8 cellular contexts compared by ENCODE assay signal in genomic region chr11:47186937-47187681, GRCh38. TPM values are rescaled to one million over a fixed set of nuclear protein-coding genes. Genes with fewer than 3 reads are reported as not detected.
DNase-seq lines count a peak whose midpoint lies in the region; ATAC-seq, FAIRE-seq and TF ChIP-seq lines count a peak whose summit lies in the region.

No MANE protein-coding gene starts in this region.

- H2BK120ac ChIP-seq in H1 (replicated peaks; ENCODE audit: low read depth, low read length), result no peak overlapping the region

- H3K27ac ChIP-seq in DND-41 (ENCODE audit: low read length) (no peak overlapping the region), HUES64 (ENCODE audit: low read depth, low read length) (peak overlapping the region; percentile 84; the same call in 1 of the 2 replicates), H1 (ENCODE audit: low read depth, low read length) (no peak overlapping the region)

- H3K4ac ChIP-seq in H1 (replicated peaks; ENCODE audit: insufficient read length, low read depth, low read length), result no peak overlapping the region

- H2BK12ac ChIP-seq in H1 (ENCODE audit: low read depth, low read length), result 0 out of 2 replicates have a peak overlapping the region, but pooled peaks have one; percentile 23

- no peak overlapping the region for H4K8ac ChIP-seq in H1 (ENCODE audit: extremely low read depth, insufficient read depth, low read length)

- no peak overlapping the region for H2AK5ac ChIP-seq in H1 (ENCODE audit: low read depth, low read length)

- peak overlapping the region; percentile 69 for H4K91ac ChIP-seq in H1 (replicated peaks; ENCODE audit: insufficient read length, low read length)

- no peak for FAIRE-seq in H1 (lab: Jason Lieb, UNC)

- H3K27me3 Mint-ChIP-seq in memory B cell, result peaks cover 10% of the 10 kb centered on the region

- TF ChIP-seq POLR2A in H1 (IDR thresholded peaks at IDR 0.05; ENCODE audit: control extremely low read depth in 1 of 2, low read depth in 2 of 2, low read length in 2 of 2), result peak in 1 of 2 experiments; percentile 9; a peak in 2 of 3 replicates

- H2BK5ac ChIP-seq in H1 (ENCODE audit: low read depth, low read length), result no peak overlapping the region

- no peaks in the 10 kb centered on the region for H3K9me3 ChIP-seq in DND-41 (ENCODE audit: insufficient read depth, low read length, severe bottlenecking)
- H3K9me3 ChIP-seq in HUES64 (ENCODE audit: insufficient read depth, low read depth, low read length), result no peaks in the 10 kb centered on the region
- no peaks in the 10 kb centered on the region for H3K9me3 ChIP-seq in H1 (ENCODE audit: insufficient read depth in 2 of 2, low read depth in 1 of 2, low read length in 1 of 2)

- TF ChIP-seq CTCF in DND-41 (IDR thresholded peaks at IDR 0.05; ENCODE audit: borderline replicate concordance, extremely low read depth, low read length, poor library complexity, severe bottlenecking) (no peak), H1 (IDR thresholded peaks at IDR 0.05; ENCODE audit: control extremely low read depth in 1 of 3, insufficient read depth in 1 of 3, low read depth in 1 of 3, low read length in 3 of 3) (no peak)

- no peak overlapping the region for H3K9ac ChIP-seq in DND-41 (ENCODE audit: low read depth, low read length)
- peak overlapping the region; percentile 80 for H3K9ac ChIP-seq in HUES64 (ENCODE audit: low read depth, low read length)
- peak overlapping the region in 1 of 4 experiments; percentile 56; a peak in 3 of 7 replicates for H3K9ac ChIP-seq in H1 (replicated peaks in 1 of 4; ENCODE audit: extremely low read depth in 1 of 4, low read depth in 3 of 4, low read length in 3 of 4)

- TF ChIP-seq EP300 in H1 (IDR thresholded peaks at IDR 0.05; ENCODE audit: borderline replicate concordance in 1 of 2, low read depth in 2 of 2, low read length in 2 of 2), result no peak

- H3K4me1 ChIP-seq in DND-41 (ENCODE audit: insufficient read depth, low read length), result peaks cover 22% of the 10 kb centered on the region
- H3K4me1 ChIP-seq in HUES64 (ENCODE audit: insufficient read depth, low read length), result peaks cover 5% of the 10 kb centered on the region; the same call in 1 of the 2 replicates
- H3K4me1 ChIP-seq in H1 (replicated peaks in 1 of 4; ENCODE audit: control insufficient read depth in 3 of 4, insufficient read depth in 4 of 4, low read length in 3 of 4), result peaks cover 0 to 8% (median 6%) of the 10 kb centered on the region in 4 experiments; a peak in 5 of 7 replicates

- H3K23ac ChIP-seq in H1 (ENCODE audit: insufficient read length), result no peak overlapping the region

- no peak overlapping the region for H2BK15ac ChIP-seq in H1 (ENCODE audit: low read length)

- peaks cover 3% of the 10 kb centered on the region; the same call in 1 of the 2 replicates for H3K79me1 ChIP-seq in H1 (ENCODE audit: low read depth, low read length)

- ATAC-seq in DND-41 (ENCODE audit: insufficient read depth, low read depth) (0 out of 3 replicates have a peak, but pooled peaks have one; percentile 8), memory B cell (ENCODE audit: low read depth) (peak; percentile 74)

- H3K79me2 ChIP-seq in DND-41 (ENCODE audit: insufficient read depth, low read length) (no peaks in the 10 kb centered on the region), H1 (ENCODE audit: control insufficient read depth in 1 of 2, insufficient read depth in 2 of 2, low read length in 2 of 2) (peaks cover 0 to 16% of the 10 kb centered on the region in 2 experiments; a peak in 3 of 4 replicates)

- CTCF ChIA-PET in H1 (lab: Charles Lee; ENCODE audit: partially characterized antibody), result interaction anchor here (0.7 to 16.6 kb wide), 10 partner anchors 9 to 375 kb away, joined by 3 to 247 read pairs (median 4); partner anchors contain the start of genes ARFGAP2 and DDB2

- WGBS in HUES64, result under 1% methylated on average over 52 of the region's 53 CpGs
- WGBS in H1 (ENCODE audit: extremely low coverage in 1 of 2, insufficient coverage in 1 of 2, insufficient read length in 1 of 2, insufficient replicate concordance in 2 of 2, low coverage in 1 of 2, low lambda C conversion rate in 2 of 2, missing lambda C conversion rate in 1 of 2), 2 experiments, result 2% methylated on average over 48 of the region's 53 CpGs; no CpG with 5 or more reads in 1 of the 2 experiments

- peak overlapping the region; percentile 23 for H4K5ac ChIP-seq in H1 (ENCODE audit: insufficient read length, low read depth, low read length)

- TF ChIP-seq RAD21 in H1 (IDR thresholded peaks at IDR 0.05 in 1 of 2, conservative IDR thresholded peaks at IDR 0.05 in 1 of 2; ENCODE audit: low read depth in 2 of 2, low read length in 2 of 2), result no peak

- peak overlapping the region; percentile 87 for H3K18ac ChIP-seq in H1 (ENCODE audit: extremely low read depth, low read length)

- peak overlapping the region; percentile 75 for H3K4me3 Mint-ChIP-seq in memory B cell

- H3K27me3 ChIP-seq in DND-41 (ENCODE audit: insufficient read depth, low read length, poor library complexity) (peaks cover 27% of the 10 kb centered on the region), HUES64 (ENCODE audit: insufficient read depth, low read length) (peaks cover 21% of the 10 kb centered on the region), H1 (replicated peaks in 1 of 4; ENCODE audit: control insufficient read depth in 3 of 4, extremely low read depth in 1 of 4, insufficient read depth in 3 of 4, low read length in 3 of 4) (peaks cover 0 to 6% (median 0%) of the 10 kb centered on the region in 4 experiments; a peak in 3 of 7 replicates)

- DNase-seq in DND-41, result peak; percentile 27
- peak; percentile 49 for DNase-seq in activated CD4-positive, alpha-beta T cell treated with anti-CD3 and anti-CD28 coated beads, Interleukin-2, amount 50 U/mL, for 1 hour
- DNase-seq in H1 (ENCODE audit: low read depth in 1 of 2, low spot score in 2 of 2), result peak in 1 of 2 experiments; percentile 77
- peak in 1 of 2 donors; percentile 31 for DNase-seq in memory B cell (ENCODE audit: low spot score in 2 of 2)
- DNase-seq in stimulated activated CD8-positive, alpha-beta memory T cell treated with anti-CD3 and anti-CD28 coated beads, Interleukin-7, amount 100 ng/mL, for 4 hours (ENCODE audit: low read depth in 2 of 2), result peak; percentile 24 to 42
- DNase-seq in NCI-H1417 (lab: John Stamatoyannopoulos, UW), result no peak
- no peak for DNase-seq in activated gamma-delta T cell (lab: John Stamatoyannopoulos, UW)

- H3K56ac ChIP-seq in H1 (replicated peaks; ENCODE audit: insufficient read length, low read depth, low read length), result no peak overlapping the region

- H3K14ac ChIP-seq in H1 (ENCODE audit: insufficient read length), result no peak overlapping the region

- H4K20me1 ChIP-seq in DND-41 (ENCODE audit: insufficient read depth, low read length) (no peaks in the 10 kb centered on the region), H1 (replicated peaks in 1 of 2; ENCODE audit: control insufficient read depth in 1 of 2, insufficient read depth in 2 of 2, low read length in 2 of 2) (peaks cover 0 to 3% of the 10 kb centered on the region in 2 experiments)

- POLR2A ChIA-PET in H1 (lab: Charles Lee; ENCODE audit: partially characterized antibody), result interaction anchor here (1.1 to 3.9 kb wide), 16 partner anchors 9 to 275 kb away, joined by 3 to 49 read pairs (median 10); partner anchors contain the start of genes ACP2, ARFGAP2 and DDB2

- peaks cover 5% of the 10 kb centered on the region for H3K4me1 Mint-ChIP-seq in memory B cell

- H3K36me3 Mint-ChIP-seq in memory B cell, result no peaks in the 10 kb centered on the region

- no peaks in the 10 kb centered on the region for H3K9me3 Mint-ChIP-seq in memory B cell

- H3K23me2 ChIP-seq in H1 (ENCODE audit: low read depth, low read length), result peaks cover 12% of the 10 kb centered on the region; the same call in 1 of the 2 replicates

- H3K36me3 ChIP-seq in DND-41 (ENCODE audit: insufficient read depth, low read length) (no peaks in the 10 kb centered on the region), HUES64 (ENCODE audit: insufficient read depth, low read length) (no peaks in the 10 kb centered on the region; the same call in 1 of the 2 replicates), H1 (ENCODE audit: control insufficient read depth in 2 of 4, insufficient read depth in 4 of 4, low read length in 3 of 4) (peaks cover 2 to 3% (median 2%) of the 10 kb centered on the region in 4 experiments; a peak in 3 of 8 replicates)

- peak overlapping the region; percentile 23 for H3K27ac Mint-ChIP-seq in memory B cell

- H3K4me3 ChIP-seq in DND-41 (ENCODE audit: low read depth in 1 of 2, low read length in 2 of 2) (no peak overlapping the region), HUES64 (ENCODE audit: low read length) (peak overlapping the region; percentile 75), H1 (ENCODE audit: extremely low read depth in 1 of 4, insufficient read depth in 2 of 4, low read depth in 3 of 4, low read length in 4 of 4) (peak overlapping the region; percentile 62 to 92 (median 82))

- H2BK20ac ChIP-seq in H1 (ENCODE audit: low read length), result no peak overlapping the region

- H3K4me2 ChIP-seq in DND-41 (ENCODE audit: insufficient read depth, low read length), result peak overlapping the region; percentile 87
- H3K4me2 ChIP-seq in H1 (ENCODE audit: insufficient read depth in 1 of 2, low read depth in 2 of 2, low read length in 2 of 2), result peak overlapping the region; percentile 66 to 77

- peak overlapping the region; percentile 63; the same call in 1 of the 2 replicates for H2AFZ ChIP-seq in DND-41 (ENCODE audit: low read depth, low read length)
- H2AFZ ChIP-seq in H1 (ENCODE audit: low read length), result no peak overlapping the region

RNA-seq across cellular contexts. Expression of gene PACSIN3, which starts 0.9 kb away (rescaled TPM):
- polyA plus RNA-seq in HUES64 (2013, experiment 1 of 2), result 29.3 TPM
- polyA plus RNA-seq in HUES64 (2013, experiment 2 of 2), result 27.3 TPM
- 47.2 and 59.3 TPM in 2 replicates for total RNA-seq in H1 (2021; fragmentation: NEBNext Ultra II Directional; extraction: Animal tissue kit (Norgen Biotek cat#: 25700))
- 23.8 and 40.4 TPM in 2 replicates for polyA plus RNA-seq in H1 (2011; rRNA removed)
- polyA plus RNA-seq in H1 (2011; cell fraction: cytosol; rRNA removed), result 48.2 TPM
- 53.1 TPM for polyA plus RNA-seq in H1 (2011; cell fraction: nucleus; rRNA removed)
- polyA plus RNA-seq in H1 (2012, experiment 1 of 2), result 42.7 to 57.4 TPM (median 54.6 TPM) in 4 replicates
- polyA plus RNA-seq in H1 (2012, experiment 2 of 2), result 30.2 TPM
- 18.7 TPM for polyA plus RNA-seq in H1 (2013, experiment 1 of 2)
- 19.4 TPM for polyA plus RNA-seq in H1 (2013, experiment 2 of 2)
- 13.8 and 17.7 TPM in 2 replicates for polyA minus RNA-seq in H1 (2011; rRNA and poly(A)+ RNA removed)
- 36.3 TPM for polyA minus RNA-seq in H1 (2011; cell fraction: cytosol; rRNA and poly(A)+ RNA removed)
- polyA minus RNA-seq in H1 (2011; cell fraction: nucleus; rRNA and poly(A)+ RNA removed), result 25.6 TPM

RNA-seq across cellular contexts. Expression of gene ARFGAP2, which starts 10.4 kb away (rescaled TPM):
- polyA plus RNA-seq in HUES64 (2013, experiment 1 of 2), result 42.6 TPM
- polyA plus RNA-seq in HUES64 (2013, experiment 2 of 2), result 41.3 TPM
- total RNA-seq in H1 (2021; fragmentation: NEBNext Ultra II Directional; extraction: Animal tissue kit (Norgen Biotek cat#: 25700)), result 50.0 and 50.2 TPM in 2 replicates
- 64.0 and 107 TPM in 2 replicates for polyA plus RNA-seq in H1 (2011; rRNA removed)
- 87.8 TPM for polyA plus RNA-seq in H1 (2011; cell fraction: cytosol; rRNA removed)
- 162 TPM for polyA plus RNA-seq in H1 (2011; cell fraction: nucleus; rRNA removed)
- 56.0 to 96.2 TPM (median 61.7 TPM) in 4 replicates for polyA plus RNA-seq in H1 (2012, experiment 1 of 2)
- 155 TPM for polyA plus RNA-seq in H1 (2012, experiment 2 of 2)
- polyA plus RNA-seq in H1 (2013, experiment 1 of 2), result 39.1 TPM
- 37.9 TPM for polyA plus RNA-seq in H1 (2013, experiment 2 of 2)
- polyA minus RNA-seq in H1 (2011; rRNA and poly(A)+ RNA removed), result 98.7 and 104 TPM in 2 replicates
- polyA minus RNA-seq in H1 (2011; cell fraction: cytosol; rRNA and poly(A)+ RNA removed), result 34.2 TPM
- polyA minus RNA-seq in H1 (2011; cell fraction: nucleus; rRNA and poly(A)+ RNA removed), result 96.4 TPM

RNA-seq across cellular contexts. Expression of gene DDB2, which starts 27.7 kb away (rescaled TPM):
- 36.7 TPM for polyA plus RNA-seq in HUES64 (2013, experiment 1 of 2)
- polyA plus RNA-seq in HUES64 (2013, experiment 2 of 2), result 44.4 TPM
- total RNA-seq in H1 (2021; fragmentation: NEBNext Ultra II Directional; extraction: Animal tissue kit (Norgen Biotek cat#: 25700)), result 65.2 and 70.7 TPM in 2 replicates
- 97.2 and 112 TPM in 2 replicates for polyA plus RNA-seq in H1 (2011; rRNA removed)
- polyA plus RNA-seq in H1 (2011; cell fraction: cytosol; rRNA removed), result 130 TPM
- 209 TPM for polyA plus RNA-seq in H1 (2011; cell fraction: nucleus; rRNA removed)
- 122 to 126 TPM (median 125 TPM) in 4 replicates for polyA plus RNA-seq in H1 (2012, experiment 1 of 2)
- polyA plus RNA-seq in H1 (2012, experiment 2 of 2), result 123 TPM
- polyA plus RNA-seq in H1 (2013, experiment 1 of 2), result 56.8 TPM
- polyA plus RNA-seq in H1 (2013, experiment 2 of 2), result 53.9 TPM
- 82.9 and 91.7 TPM in 2 replicates for polyA minus RNA-seq in H1 (2011; rRNA and poly(A)+ RNA removed)
- 45.6 TPM for polyA minus RNA-seq in H1 (2011; cell fraction: cytosol; rRNA and poly(A)+ RNA removed)
- polyA minus RNA-seq in H1 (2011; cell fraction: nucleus; rRNA and poly(A)+ RNA removed), result 87.7 TPM

Comparison
In these comparisons a context has a peak if more than half of its experiments do, and no peak if none do; other contexts are left out.
1. DNase-seq: peak in DND-41 (single experiment), activated CD4-positive, alpha-beta T cell treated with anti-CD3 and anti-CD28 coated beads, Interleukin-2, amount 50 U/mL, for 1 hour (single experiment) and stimulated activated CD8-positive, alpha-beta memory T cell treated with anti-CD3 and anti-CD28 coated beads, Interleukin-7, amount 100 ng/mL, for 4 hours (2 of 2); none in NCI-H1417 (0 of 3) and activated gamma-delta T cell (single experiment).
2. H3K4me3 ChIP-seq: peak in HUES64 (single experiment) and H1 (4 of 4); none in DND-41 (0 of 2).